1 cellular context compared by ENCODE assay signal in the genomic region with DNA sequence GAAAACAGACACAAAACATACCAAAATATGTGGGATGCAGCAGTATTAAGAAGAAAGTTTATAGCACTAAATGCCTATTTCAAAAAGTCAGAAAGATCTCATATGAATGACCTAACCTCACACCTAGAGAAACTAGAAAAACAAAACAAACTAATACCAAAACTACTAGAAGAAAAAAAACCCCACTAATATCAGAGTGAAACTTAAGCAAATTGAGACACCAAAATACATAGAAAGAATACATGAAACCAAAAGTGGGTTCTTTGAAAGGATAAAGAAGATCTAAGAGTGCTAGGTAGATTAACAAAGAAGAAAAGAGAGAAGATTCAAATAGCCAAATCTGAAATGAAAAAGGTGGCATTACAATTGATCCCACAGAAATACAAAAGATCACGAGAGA.
TF ChIP-seq lines count a peak whose summit lies in the region.

No MANE protein-coding gene starts in this region.

TF ChIP-seq in GM12878, 131 proteins besides CTCF, POLR2A, EP300 and RAD21 (continued from another document and continues in another):
- TF ChIP-seq, protein P1, sequence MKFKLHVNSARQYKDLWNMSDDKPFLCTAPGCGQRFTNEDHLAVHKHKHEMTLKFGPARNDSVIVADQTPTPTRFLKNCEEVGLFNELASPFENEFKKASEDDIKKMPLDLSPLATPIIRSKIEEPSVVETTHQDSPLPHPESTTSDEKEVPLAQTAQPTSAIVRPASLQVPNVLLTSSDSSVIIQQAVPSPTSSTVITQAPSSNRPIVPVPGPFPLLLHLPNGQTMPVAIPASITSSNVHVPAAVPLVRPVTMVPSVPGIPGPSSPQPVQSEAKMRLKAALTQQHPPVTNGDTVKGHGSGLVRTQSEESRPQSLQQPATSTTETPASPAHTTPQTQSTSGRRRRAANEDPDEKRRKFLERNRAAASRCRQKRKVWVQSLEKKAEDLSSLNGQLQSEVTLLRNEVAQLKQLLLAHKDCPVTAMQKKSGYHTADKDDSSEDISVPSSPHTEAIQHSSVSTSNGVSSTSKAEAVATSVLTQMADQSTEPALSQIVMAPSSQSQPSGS (IDR thresholded peaks at IDR 0.05; ENCODE audit: low read length): peak; percentile 91
- TF ChIP-seq FOXM1 (IDR thresholded peaks at IDR 0.05; ENCODE audit: low read depth, low read length): peak; percentile 56; the same call in 1 of the 2 replicates
- TF ChIP-seq RB1 (IDR thresholded peaks at IDR 0.05; ENCODE audit: borderline replicate concordance): no peak
- no peak for TF ChIP-seq ASH2L (IDR thresholded peaks at IDR 0.05; ENCODE audit: borderline replicate concordance, low read depth)
- TF ChIP-seq HDAC2 (IDR thresholded peaks at IDR 0.05): no peak
- TF ChIP-seq SREBF1 (IDR thresholded peaks at IDR 0.05; ENCODE audit: low read length): no peak
- TF ChIP-seq, protein P2, sequence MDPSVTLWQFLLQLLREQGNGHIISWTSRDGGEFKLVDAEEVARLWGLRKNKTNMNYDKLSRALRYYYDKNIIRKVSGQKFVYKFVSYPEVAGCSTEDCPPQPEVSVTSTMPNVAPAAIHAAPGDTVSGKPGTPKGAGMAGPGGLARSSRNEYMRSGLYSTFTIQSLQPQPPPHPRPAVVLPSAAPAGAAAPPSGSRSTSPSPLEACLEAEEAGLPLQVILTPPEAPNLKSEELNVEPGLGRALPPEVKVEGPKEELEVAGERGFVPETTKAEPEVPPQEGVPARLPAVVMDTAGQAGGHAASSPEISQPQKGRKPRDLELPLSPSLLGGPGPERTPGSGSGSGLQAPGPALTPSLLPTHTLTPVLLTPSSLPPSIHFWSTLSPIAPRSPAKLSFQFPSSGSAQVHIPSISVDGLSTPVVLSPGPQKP (IDR thresholded peaks at IDR 0.05; ENCODE audit: low read depth, low read length): no peak
- TF ChIP-seq TCF12 (IDR thresholded peaks at IDR 0.05; ENCODE audit: low read depth, low read length): no peak
- TF ChIP-seq POLR2AphosphoS2 (IDR thresholded peaks at IDR 0.05; ENCODE audit: low read depth, low read length): no peak
- peak; percentile 77 for TF ChIP-seq NFIC (IDR thresholded peaks at IDR 0.05; ENCODE audit: low read depth, low read length)
- no peak for TF ChIP-seq HDAC6 (IDR thresholded peaks at IDR 0.05; ENCODE audit: unreplicated experiment)
- no peak for TF ChIP-seq ZZZ3 (IDR thresholded peaks at IDR 0.05; ENCODE audit: control insufficient read depth, insufficient read length, low read depth)
- TF ChIP-seq, protein P3, sequence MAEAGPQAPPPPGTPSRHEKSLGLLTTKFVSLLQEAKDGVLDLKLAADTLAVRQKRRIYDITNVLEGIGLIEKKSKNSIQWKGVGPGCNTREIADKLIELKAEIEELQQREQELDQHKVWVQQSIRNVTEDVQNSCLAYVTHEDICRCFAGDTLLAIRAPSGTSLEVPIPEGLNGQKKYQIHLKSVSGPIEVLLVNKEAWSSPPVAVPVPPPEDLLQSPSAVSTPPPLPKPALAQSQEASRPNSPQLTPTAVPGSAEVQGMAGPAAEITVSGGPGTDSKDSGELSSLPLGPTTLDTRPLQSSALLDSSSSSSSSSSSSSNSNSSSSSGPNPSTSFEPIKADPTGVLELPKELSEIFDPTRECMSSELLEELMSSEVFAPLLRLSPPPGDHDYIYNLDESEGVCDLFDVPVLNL (IDR thresholded peaks at IDR 0.05; ENCODE audit: low read depth, low read length): no peak
- TF ChIP-seq ZNF384 (IDR thresholded peaks at IDR 0.05; ENCODE audit: borderline replicate concordance, low read depth, low read length): peak; percentile 31; the same call in 1 of the 2 replicates
- TF ChIP-seq ZNF274 (IDR thresholded peaks at IDR 0.05; ENCODE audit: insufficient read depth, insufficient read length): no peak
- peak; percentile 97 for TF ChIP-seq ATF7 (IDR thresholded peaks at IDR 0.05; ENCODE audit: low read depth)
- TF ChIP-seq SPI1 (IDR thresholded peaks at IDR 0.05; ENCODE audit: borderline replicate concordance, insufficient read depth, low read depth, low read length): no peak
- TF ChIP-seq ESRRA (IDR thresholded peaks at IDR 0.05; ENCODE audit: low read length): no peak
- TF ChIP-seq TBL1XR1 (IDR thresholded peaks at IDR 0.05; ENCODE audit: low read depth, low read length): 0 out of 2 replicates have a peak, but pooled peaks have one; percentile 32
- no peak for TF ChIP-seq SMARCA5 (IDR thresholded peaks at IDR 0.05)
- peak; percentile 86 for TF ChIP-seq JUNB (IDR thresholded peaks at IDR 0.05)
- TF ChIP-seq, protein P4, sequence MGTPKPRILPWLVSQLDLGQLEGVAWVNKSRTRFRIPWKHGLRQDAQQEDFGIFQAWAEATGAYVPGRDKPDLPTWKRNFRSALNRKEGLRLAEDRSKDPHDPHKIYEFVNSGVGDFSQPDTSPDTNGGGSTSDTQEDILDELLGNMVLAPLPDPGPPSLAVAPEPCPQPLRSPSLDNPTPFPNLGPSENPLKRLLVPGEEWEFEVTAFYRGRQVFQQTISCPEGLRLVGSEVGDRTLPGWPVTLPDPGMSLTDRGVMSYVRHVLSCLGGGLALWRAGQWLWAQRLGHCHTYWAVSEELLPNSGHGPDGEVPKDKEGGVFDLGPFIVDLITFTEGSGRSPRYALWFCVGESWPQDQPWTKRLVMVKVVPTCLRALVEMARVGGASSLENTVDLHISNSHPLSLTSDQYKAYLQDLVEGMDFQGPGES (IDR thresholded peaks at IDR 0.05): no peak
- TF ChIP-seq ZNF217 (IDR thresholded peaks at IDR 0.05): peak; percentile 46; the same call in 1 of the 2 replicates
- TF ChIP-seq IRF4 (IDR thresholded peaks at IDR 0.05; ENCODE audit: low read depth, low read length): no peak
- no peak for TF ChIP-seq NFYA (IDR thresholded peaks at IDR 0.05; ENCODE audit: borderline replicate concordance, low read depth, low read length)
- TF ChIP-seq EZH2 (IDR thresholded peaks at IDR 0.05; ENCODE audit: borderline replicate concordance, control insufficient read depth, low read depth, low read length): no peak
- peak; percentile 38; the same call in 1 of the 2 replicates for TF ChIP-seq BMI1 (IDR thresholded peaks at IDR 0.05; ENCODE audit: borderline replicate concordance)
- no peak for TF ChIP-seq EED (IDR thresholded peaks at IDR 0.05; ENCODE audit: low read depth)
- TF ChIP-seq NBN (IDR thresholded peaks at IDR 0.05): peak; percentile 76; the same call in 1 of the 2 replicates
- no peak for TF ChIP-seq WRNIP1 (IDR thresholded peaks at IDR 0.05; ENCODE audit: borderline replicate concordance, low read depth, low read length)
- TF ChIP-seq, protein P5, sequence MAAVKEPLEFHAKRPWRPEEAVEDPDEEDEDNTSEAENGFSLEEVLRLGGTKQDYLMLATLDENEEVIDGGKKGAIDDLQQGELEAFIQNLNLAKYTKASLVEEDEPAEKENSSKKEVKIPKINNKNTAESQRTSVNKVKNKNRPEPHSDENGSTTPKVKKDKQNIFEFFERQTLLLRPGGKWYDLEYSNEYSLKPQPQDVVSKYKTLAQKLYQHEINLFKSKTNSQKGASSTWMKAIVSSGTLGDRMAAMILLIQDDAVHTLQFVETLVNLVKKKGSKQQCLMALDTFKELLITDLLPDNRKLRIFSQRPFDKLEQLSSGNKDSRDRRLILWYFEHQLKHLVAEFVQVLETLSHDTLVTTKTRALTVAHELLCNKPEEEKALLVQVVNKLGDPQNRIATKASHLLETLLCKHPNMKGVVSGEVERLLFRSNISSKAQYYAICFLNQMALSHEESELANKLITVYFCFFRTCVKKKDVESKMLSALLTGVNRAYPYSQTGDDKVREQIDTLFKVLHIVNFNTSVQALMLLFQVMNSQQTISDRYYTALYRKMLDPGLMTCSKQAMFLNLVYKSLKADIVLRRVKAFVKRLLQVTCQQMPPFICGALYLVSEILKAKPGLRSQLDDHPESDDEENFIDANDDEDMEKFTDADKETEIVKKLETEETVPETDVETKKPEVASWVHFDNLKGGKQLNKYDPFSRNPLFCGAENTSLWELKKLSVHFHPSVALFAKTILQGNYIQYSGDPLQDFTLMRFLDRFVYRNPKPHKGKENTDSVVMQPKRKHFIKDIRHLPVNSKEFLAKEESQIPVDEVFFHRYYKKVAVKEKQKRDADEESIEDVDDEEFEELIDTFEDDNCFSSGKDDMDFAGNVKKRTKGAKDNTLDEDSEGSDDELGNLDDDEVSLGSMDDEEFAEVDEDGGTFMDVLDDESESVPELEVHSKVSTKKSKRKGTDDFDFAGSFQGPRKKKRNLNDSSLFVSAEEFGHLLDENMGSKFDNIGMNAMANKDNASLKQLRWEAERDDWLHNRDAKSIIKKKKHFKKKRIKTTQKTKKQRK (IDR thresholded peaks at IDR 0.05; ENCODE audit: low read depth, low read length): no peak
- TF ChIP-seq, protein P6, sequence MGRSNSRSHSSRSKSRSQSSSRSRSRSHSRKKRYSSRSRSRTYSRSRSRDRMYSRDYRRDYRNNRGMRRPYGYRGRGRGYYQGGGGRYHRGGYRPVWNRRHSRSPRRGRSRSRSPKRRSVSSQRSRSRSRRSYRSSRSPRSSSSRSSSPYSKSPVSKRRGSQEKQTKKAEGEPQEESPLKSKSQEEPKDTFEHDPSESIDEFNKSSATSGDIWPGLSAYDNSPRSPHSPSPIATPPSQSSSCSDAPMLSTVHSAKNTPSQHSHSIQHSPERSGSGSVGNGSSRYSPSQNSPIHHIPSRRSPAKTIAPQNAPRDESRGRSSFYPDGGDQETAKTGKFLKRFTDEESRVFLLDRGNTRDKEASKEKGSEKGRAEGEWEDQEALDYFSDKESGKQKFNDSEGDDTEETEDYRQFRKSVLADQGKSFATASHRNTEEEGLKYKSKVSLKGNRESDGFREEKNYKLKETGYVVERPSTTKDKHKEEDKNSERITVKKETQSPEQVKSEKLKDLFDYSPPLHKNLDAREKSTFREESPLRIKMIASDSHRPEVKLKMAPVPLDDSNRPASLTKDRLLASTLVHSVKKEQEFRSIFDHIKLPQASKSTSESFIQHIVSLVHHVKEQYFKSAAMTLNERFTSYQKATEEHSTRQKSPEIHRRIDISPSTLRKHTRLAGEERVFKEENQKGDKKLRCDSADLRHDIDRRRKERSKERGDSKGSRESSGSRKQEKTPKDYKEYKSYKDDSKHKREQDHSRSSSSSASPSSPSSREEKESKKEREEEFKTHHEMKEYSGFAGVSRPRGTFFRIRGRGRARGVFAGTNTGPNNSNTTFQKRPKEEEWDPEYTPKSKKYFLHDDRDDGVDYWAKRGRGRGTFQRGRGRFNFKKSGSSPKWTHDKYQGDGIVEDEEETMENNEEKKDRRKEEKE (IDR thresholded peaks at IDR 0.05): no peak
- TF ChIP-seq BACH1 (IDR thresholded peaks at IDR 0.05; ENCODE audit: borderline replicate concordance): no peak
- peak; percentile 89 for TF ChIP-seq MTA2 (IDR thresholded peaks at IDR 0.05; ENCODE audit: low read depth)
- TF ChIP-seq ZNF622 (IDR thresholded peaks at IDR 0.05): no peak
- TF ChIP-seq CBX3 (IDR thresholded peaks at IDR 0.05; ENCODE audit: borderline replicate concordance, low read depth): no peak
- TF ChIP-seq IKZF1 (conservative IDR thresholded peaks at IDR 0.05): no peak
- no peak for TF ChIP-seq NR2F1 (conservative IDR thresholded peaks at IDR 0.05)
- peak; percentile 65 to 68; a peak in 3 of 4 replicates for TF ChIP-seq IKZF2 (IDR thresholded peaks at IDR 0.05)
- no peak for TF ChIP-seq GATAD2B (conservative IDR thresholded peaks at IDR 0.05; ENCODE audit: low read depth)
- TF ChIP-seq, protein P7, sequence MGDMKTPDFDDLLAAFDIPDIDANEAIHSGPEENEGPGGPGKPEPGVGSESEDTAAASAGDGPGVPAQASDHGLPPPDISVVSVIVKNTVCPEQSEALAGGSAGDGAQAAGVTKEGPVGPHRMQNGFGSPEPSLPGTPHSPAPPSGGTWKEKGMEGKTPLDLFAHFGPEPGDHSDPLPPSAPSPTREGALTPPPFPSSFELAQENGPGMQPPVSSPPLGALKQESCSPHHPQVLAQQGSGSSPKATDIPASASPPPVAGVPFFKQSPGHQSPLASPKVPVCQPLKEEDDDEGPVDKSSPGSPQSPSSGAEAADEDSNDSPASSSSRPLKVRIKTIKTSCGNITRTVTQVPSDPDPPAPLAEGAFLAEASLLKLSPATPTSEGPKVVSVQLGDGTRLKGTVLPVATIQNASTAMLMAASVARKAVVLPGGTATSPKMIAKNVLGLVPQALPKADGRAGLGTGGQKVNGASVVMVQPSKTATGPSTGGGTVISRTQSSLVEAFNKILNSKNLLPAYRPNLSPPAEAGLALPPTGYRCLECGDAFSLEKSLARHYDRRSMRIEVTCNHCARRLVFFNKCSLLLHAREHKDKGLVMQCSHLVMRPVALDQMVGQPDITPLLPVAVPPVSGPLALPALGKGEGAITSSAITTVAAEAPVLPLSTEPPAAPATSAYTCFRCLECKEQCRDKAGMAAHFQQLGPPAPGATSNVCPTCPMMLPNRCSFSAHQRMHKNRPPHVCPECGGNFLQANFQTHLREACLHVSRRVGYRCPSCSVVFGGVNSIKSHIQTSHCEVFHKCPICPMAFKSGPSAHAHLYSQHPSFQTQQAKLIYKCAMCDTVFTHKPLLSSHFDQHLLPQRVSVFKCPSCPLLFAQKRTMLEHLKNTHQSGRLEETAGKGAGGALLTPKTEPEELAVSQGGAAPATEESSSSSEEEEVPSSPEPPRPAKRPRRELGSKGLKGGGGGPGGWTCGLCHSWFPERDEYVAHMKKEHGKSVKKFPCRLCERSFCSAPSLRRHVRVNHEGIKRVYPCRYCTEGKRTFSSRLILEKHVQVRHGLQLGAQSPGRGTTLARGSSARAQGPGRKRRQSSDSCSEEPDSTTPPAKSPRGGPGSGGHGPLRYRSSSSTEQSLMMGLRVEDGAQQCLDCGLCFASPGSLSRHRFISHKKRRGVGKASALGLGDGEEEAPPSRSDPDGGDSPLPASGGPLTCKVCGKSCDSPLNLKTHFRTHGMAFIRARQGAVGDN (IDR thresholded peaks at IDR 0.05): no peak
- no peak for TF ChIP-seq YBX1 (IDR thresholded peaks at IDR 0.05)
- TF ChIP-seq, protein P8, sequence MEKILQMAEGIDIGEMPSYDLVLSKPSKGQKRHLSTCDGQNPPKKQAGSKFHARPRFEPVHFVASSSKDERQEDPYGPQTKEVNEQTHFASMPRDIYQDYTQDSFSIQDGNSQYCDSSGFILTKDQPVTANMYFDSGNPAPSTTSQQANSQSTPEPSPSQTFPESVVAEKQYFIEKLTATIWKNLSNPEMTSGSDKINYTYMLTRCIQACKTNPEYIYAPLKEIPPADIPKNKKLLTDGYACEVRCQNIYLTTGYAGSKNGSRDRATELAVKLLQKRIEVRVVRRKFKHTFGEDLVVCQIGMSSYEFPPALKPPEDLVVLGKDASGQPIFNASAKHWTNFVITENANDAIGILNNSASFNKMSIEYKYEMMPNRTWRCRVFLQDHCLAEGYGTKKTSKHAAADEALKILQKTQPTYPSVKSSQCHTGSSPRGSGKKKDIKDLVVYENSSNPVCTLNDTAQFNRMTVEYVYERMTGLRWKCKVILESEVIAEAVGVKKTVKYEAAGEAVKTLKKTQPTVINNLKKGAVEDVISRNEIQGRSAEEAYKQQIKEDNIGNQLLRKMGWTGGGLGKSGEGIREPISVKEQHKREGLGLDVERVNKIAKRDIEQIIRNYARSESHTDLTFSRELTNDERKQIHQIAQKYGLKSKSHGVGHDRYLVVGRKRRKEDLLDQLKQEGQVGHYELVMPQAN (conservative IDR thresholded peaks at IDR 0.05): no peak
- TF ChIP-seq PAX8 (IDR thresholded peaks at IDR 0.05): no peak
- no peak for TF ChIP-seq SMAD5 (IDR thresholded peaks at IDR 0.05; ENCODE audit: low read depth)
- no peak for TF ChIP-seq SRF (IDR thresholded peaks at IDR 0.05; ENCODE audit: low read depth in 2 of 2, low read length in 2 of 2)
- TF ChIP-seq ZNF24 (IDR thresholded peaks at IDR 0.05): 0 out of 2 replicates have a peak, but pooled peaks have one; percentile 26
- no peak for TF ChIP-seq CEBPB (IDR thresholded peaks at IDR 0.05; ENCODE audit: borderline replicate concordance in 1 of 2, low read depth in 2 of 2, low read length in 2 of 2)
- no peak for TF ChIP-seq BRCA1 (IDR thresholded peaks at IDR 0.05; ENCODE audit: low read depth, low read length)
- no peak for TF ChIP-seq RFX5 (IDR thresholded peaks at IDR 0.05; ENCODE audit: low read depth, low read length)
- TF ChIP-seq SMAD1 (IDR thresholded peaks at IDR 0.05; ENCODE audit: low read depth, partially characterized antibody): no peak
- TF ChIP-seq BCL11A (IDR thresholded peaks at IDR 0.05; ENCODE audit: low read depth, low read length): no peak
- no peak for TF ChIP-seq RBBP5 (conservative IDR thresholded peaks at IDR 0.05)
